In the genomic region with DNA sequence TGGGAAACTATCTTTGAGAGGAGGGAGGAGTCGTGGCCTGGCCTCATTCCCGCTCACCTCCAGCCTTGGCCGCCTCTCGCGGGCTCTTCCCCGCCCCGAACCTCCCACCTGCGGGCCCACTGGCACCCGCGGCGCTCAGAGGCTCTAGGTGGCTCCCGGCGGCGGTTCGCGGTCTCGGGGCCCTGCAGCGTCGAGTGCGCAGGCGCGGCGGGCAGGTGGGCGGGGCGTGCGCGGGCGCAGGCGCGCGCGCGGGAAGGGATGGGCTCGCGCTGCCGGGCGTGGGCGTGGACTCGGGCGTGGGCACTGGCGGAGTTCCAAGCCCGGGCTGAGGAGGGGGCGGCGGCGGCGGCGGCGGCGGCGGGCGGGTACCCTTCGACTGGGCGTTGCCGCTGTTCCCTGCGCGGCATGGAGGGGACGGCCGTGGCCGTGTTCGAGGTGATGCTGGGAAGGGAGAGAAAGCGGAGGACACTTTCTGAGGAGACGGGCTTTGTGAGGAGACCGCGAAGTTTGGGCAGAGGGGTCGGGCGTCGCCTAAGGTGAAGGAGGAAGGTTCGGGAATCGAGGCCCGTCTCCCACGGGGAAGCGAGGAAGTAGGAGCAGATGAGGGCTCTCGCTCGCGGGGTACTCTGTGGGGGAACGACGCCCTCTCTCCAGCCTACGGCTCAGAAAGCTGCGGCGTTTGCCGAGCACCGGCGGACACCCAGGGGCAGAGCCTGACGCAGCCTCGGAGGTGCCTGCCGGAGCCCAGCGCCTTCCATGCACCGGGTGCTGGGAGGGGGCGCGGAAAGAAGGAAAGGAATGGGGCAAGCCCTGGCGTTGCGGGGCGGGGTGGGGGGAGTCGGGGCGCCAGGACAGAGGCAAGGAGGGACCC, we compare ENCODE assay signal across 1 cellular context.
TF ChIP-seq lines count a peak whose summit lies in the region.

No MANE protein-coding gene starts in this region.

TF ChIP-seq in HepG2, 621 proteins besides CTCF, POLR2A, EP300 and RAD21 (continued from another document and continues in another):
- TF ChIP-seq, protein P1, sequence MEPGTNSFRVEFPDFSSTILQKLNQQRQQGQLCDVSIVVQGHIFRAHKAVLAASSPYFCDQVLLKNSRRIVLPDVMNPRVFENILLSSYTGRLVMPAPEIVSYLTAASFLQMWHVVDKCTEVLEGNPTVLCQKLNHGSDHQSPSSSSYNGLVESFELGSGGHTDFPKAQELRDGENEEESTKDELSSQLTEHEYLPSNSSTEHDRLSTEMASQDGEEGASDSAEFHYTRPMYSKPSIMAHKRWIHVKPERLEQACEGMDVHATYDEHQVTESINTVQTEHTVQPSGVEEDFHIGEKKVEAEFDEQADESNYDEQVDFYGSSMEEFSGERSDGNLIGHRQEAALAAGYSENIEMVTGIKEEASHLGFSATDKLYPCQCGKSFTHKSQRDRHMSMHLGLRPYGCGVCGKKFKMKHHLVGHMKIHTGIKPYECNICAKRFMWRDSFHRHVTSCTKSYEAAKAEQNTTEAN (CRISPR knock-in tag; conservative IDR thresholded peaks at IDR 0.05): no peak
- TF ChIP-seq PHF21A (CRISPR knock-in tag; IDR thresholded peaks at IDR 0.05) (no peak), REPIN1 (CRISPR knock-in tag; IDR thresholded peaks at IDR 0.05; ENCODE audit: borderline replicate concordance, low read depth) (no peak), NFRKB (IDR thresholded peaks at IDR 0.05) (no peak), ZNF543 (CRISPR knock-in tag; IDR thresholded peaks at IDR 0.05) (0 out of 2 replicates have a peak, but pooled peaks have one; percentile 76), CBX5 (CRISPR knock-in tag; IDR thresholded peaks at IDR 0.05; ENCODE audit: borderline replicate concordance) (no peak), ZNF10 (CRISPR knock-in tag; IDR thresholded peaks at IDR 0.05; ENCODE audit: borderline replicate concordance, low read depth) (no peak), ZNF567 (CRISPR knock-in tag; IDR thresholded peaks at IDR 0.05; ENCODE audit: borderline replicate concordance) (no peak), EHMT2 (IDR thresholded peaks at IDR 0.05; ENCODE audit: borderline replicate concordance, low read depth, low read length) (no peak), SP4 (CRISPR knock-in tag; IDR thresholded peaks at IDR 0.05) (peak; percentile 70; the same call in 1 of the 2 replicates), FOXP1 (IDR thresholded peaks at IDR 0.05) (no peak), FOXP1 (CRISPR knock-in tag; IDR thresholded peaks at IDR 0.05) (no peak), ZKSCAN5 (CRISPR knock-in tag; IDR thresholded peaks at IDR 0.05) (no peak), CHCHD3 (CRISPR knock-in tag; IDR thresholded peaks at IDR 0.05) (no peak), MYNN (CRISPR knock-in tag; IDR thresholded peaks at IDR 0.05; ENCODE audit: low read depth) (no peak), SPEN (CRISPR knock-in tag; IDR thresholded peaks at IDR 0.05; ENCODE audit: low read depth) (peak; percentile 54; the same call in 1 of the 2 replicates), ZNF24 (IDR thresholded peaks at IDR 0.05) (no peak), RORA (CRISPR knock-in tag; IDR thresholded peaks at IDR 0.05) (no peak), SOX6 (IDR thresholded peaks at IDR 0.05) (no peak), SOX6 (CRISPR knock-in tag; IDR thresholded peaks at IDR 0.05) (no peak; the same call in 1 of the 2 replicates), ZNF264 (CRISPR knock-in tag; IDR thresholded peaks at IDR 0.05) (no peak), RFXAP (CRISPR knock-in tag; IDR thresholded peaks at IDR 0.05; ENCODE audit: borderline replicate concordance) (no peak; the same call in 1 of the 2 replicates), CCAR2 (optimal IDR thresholded peaks at IDR 0.05; ENCODE audit: low read depth, low read length) (no peak), KAT2B (IDR thresholded peaks at IDR 0.05; ENCODE audit: borderline replicate concordance, low read depth, low read length) (no peak), ZNF713 (CRISPR knock-in tag; IDR thresholded peaks at IDR 0.05) (no peak), FOXO1 (CRISPR knock-in tag; IDR thresholded peaks at IDR 0.05) (peak; percentile 7; the same call in 1 of the 2 replicates), MATR3 (CRISPR knock-in tag; IDR thresholded peaks at IDR 0.05) (no peak), ZFP41 (CRISPR knock-in tag; IDR thresholded peaks at IDR 0.05; ENCODE audit: borderline replicate concordance) (no peak), ATM (IDR thresholded peaks at IDR 0.05; ENCODE audit: borderline replicate concordance) (no peak), RFX1 (IDR thresholded peaks at IDR 0.05) (no peak), ZNF253 (CRISPR knock-in tag; IDR thresholded peaks at IDR 0.05; ENCODE audit: borderline replicate concordance) (no peak; the same call in 1 of the 2 replicates)
- TF ChIP-seq, protein P2, sequence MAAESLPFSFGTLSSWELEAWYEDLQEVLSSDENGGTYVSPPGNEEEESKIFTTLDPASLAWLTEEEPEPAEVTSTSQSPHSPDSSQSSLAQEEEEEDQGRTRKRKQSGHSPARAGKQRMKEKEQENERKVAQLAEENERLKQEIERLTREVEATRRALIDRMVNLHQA (CRISPR knock-in tag; IDR thresholded peaks at IDR 0.05): no peak
- TF ChIP-seq, protein P3, sequence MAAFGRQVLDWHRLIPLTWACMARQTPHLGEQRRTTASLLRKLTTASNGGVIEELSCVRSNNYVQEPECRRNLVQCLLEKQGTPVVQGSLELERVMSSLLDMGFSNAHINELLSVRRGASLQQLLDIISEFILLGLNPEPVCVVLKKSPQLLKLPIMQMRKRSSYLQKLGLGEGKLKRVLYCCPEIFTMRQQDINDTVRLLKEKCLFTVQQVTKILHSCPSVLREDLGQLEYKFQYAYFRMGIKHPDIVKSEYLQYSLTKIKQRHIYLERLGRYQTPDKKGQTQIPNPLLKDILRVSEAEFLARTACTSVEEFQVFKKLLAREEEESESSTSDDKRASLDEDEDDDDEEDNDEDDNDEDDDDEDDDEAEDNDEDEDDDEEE (CRISPR knock-in tag; IDR thresholded peaks at IDR 0.05): no peak
- TF ChIP-seq, protein P4, sequence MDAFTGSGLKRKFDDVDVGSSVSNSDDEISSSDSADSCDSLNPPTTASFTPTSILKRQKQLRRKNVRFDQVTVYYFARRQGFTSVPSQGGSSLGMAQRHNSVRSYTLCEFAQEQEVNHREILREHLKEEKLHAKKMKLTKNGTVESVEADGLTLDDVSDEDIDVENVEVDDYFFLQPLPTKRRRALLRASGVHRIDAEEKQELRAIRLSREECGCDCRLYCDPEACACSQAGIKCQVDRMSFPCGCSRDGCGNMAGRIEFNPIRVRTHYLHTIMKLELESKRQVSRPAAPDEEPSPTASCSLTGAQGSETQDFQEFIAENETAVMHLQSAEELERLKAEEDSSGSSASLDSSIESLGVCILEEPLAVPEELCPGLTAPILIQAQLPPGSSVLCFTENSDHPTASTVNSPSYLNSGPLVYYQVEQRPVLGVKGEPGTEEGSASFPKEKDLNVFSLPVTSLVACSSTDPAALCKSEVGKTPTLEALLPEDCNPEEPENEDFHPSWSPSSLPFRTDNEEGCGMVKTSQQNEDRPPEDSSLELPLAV (CRISPR knock-in tag; conservative IDR thresholded peaks at IDR 0.05; ENCODE audit: low read depth): no peak
- TF ChIP-seq, protein P5, sequence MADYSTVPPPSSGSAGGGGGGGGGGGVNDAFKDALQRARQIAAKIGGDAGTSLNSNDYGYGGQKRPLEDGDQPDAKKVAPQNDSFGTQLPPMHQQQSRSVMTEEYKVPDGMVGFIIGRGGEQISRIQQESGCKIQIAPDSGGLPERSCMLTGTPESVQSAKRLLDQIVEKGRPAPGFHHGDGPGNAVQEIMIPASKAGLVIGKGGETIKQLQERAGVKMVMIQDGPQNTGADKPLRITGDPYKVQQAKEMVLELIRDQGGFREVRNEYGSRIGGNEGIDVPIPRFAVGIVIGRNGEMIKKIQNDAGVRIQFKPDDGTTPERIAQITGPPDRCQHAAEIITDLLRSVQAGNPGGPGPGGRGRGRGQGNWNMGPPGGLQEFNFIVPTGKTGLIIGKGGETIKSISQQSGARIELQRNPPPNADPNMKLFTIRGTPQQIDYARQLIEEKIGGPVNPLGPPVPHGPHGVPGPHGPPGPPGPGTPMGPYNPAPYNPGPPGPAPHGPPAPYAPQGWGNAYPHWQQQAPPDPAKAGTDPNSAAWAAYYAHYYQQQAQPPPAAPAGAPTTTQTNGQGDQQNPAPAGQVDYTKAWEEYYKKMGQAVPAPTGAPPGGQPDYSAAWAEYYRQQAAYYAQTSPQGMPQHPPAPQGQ (CRISPR knock-in tag; IDR thresholded peaks at IDR 0.05; ENCODE audit: borderline replicate concordance): no peak
- TF ChIP-seq, protein P6, sequence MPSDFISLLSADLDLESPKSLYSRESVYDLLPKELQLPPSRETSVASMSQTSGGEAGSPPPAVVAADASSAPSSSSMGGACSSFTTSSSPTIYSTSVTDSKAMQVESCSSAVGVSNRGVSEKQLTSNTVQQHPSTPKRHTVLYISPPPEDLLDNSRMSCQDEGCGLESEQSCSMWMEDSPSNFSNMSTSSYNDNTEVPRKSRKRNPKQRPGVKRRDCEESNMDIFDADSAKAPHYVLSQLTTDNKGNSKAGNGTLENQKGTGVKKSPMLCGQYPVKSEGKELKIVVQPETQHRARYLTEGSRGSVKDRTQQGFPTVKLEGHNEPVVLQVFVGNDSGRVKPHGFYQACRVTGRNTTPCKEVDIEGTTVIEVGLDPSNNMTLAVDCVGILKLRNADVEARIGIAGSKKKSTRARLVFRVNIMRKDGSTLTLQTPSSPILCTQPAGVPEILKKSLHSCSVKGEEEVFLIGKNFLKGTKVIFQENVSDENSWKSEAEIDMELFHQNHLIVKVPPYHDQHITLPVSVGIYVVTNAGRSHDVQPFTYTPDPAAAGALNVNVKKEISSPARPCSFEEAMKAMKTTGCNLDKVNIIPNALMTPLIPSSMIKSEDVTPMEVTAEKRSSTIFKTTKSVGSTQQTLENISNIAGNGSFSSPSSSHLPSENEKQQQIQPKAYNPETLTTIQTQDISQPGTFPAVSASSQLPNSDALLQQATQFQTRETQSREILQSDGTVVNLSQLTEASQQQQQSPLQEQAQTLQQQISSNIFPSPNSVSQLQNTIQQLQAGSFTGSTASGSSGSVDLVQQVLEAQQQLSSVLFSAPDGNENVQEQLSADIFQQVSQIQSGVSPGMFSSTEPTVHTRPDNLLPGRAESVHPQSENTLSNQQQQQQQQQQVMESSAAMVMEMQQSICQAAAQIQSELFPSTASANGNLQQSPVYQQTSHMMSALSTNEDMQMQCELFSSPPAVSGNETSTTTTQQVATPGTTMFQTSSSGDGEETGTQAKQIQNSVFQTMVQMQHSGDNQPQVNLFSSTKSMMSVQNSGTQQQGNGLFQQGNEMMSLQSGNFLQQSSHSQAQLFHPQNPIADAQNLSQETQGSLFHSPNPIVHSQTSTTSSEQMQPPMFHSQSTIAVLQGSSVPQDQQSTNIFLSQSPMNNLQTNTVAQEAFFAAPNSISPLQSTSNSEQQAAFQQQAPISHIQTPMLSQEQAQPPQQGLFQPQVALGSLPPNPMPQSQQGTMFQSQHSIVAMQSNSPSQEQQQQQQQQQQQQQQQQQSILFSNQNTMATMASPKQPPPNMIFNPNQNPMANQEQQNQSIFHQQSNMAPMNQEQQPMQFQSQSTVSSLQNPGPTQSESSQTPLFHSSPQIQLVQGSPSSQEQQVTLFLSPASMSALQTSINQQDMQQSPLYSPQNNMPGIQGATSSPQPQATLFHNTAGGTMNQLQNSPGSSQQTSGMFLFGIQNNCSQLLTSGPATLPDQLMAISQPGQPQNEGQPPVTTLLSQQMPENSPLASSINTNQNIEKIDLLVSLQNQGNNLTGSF (CRISPR knock-in tag; IDR thresholded peaks at IDR 0.05): no peak
- TF ChIP-seq, protein P7, sequence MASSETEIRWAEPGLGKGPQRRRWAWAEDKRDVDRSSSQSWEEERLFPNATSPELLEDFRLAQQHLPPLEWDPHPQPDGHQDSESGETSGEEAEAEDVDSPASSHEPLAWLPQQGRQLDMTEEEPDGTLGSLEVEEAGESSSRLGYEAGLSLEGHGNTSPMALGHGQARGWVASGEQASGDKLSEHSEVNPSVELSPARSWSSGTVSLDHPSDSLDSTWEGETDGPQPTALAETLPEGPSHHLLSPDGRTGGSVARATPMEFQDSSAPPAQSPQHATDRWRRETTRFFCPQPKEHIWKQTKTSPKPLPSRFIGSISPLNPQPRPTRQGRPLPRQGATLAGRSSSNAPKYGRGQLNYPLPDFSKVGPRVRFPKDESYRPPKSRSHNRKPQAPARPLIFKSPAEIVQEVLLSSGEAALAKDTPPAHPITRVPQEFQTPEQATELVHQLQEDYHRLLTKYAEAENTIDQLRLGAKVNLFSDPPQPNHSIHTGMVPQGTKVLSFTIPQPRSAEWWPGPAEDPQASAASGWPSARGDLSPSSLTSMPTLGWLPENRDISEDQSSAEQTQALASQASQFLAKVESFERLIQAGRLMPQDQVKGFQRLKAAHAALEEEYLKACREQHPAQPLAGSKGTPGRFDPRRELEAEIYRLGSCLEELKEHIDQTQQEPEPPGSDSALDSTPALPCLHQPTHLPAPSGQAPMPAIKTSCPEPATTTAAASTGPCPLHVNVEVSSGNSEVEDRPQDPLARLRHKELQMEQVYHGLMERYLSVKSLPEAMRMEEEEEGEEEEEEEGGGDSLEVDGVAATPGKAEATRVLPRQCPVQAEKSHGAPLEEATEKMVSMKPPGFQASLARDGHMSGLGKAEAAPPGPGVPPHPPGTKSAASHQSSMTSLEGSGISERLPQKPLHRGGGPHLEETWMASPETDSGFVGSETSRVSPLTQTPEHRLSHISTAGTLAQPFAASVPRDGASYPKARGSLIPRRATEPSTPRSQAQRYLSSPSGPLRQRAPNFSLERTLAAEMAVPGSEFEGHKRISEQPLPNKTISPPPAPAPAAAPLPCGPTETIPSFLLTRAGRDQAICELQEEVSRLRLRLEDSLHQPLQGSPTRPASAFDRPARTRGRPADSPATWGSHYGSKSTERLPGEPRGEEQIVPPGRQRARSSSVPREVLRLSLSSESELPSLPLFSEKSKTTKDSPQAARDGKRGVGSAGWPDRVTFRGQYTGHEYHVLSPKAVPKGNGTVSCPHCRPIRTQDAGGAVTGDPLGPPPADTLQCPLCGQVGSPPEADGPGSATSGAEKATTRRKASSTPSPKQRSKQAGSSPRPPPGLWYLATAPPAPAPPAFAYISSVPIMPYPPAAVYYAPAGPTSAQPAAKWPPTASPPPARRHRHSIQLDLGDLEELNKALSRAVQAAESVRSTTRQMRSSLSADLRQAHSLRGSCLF (CRISPR knock-in tag; IDR thresholded peaks at IDR 0.05; ENCODE audit: borderline replicate concordance): no peak
- TF ChIP-seq, protein P8, sequence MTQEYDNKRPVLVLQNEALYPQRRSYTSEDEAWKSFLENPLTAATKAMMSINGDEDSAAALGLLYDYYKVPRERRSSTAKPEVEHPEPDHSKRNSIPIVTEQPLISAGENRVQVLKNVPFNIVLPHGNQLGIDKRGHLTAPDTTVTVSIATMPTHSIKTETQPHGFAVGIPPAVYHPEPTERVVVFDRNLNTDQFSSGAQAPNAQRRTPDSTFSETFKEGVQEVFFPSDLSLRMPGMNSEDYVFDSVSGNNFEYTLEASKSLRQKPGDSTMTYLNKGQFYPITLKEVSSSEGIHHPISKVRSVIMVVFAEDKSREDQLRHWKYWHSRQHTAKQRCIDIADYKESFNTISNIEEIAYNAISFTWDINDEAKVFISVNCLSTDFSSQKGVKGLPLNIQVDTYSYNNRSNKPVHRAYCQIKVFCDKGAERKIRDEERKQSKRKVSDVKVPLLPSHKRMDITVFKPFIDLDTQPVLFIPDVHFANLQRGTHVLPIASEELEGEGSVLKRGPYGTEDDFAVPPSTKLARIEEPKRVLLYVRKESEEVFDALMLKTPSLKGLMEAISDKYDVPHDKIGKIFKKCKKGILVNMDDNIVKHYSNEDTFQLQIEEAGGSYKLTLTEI (CRISPR knock-in tag; conservative IDR thresholded peaks at IDR 0.05): no peak
- TF ChIP-seq, protein P9, sequence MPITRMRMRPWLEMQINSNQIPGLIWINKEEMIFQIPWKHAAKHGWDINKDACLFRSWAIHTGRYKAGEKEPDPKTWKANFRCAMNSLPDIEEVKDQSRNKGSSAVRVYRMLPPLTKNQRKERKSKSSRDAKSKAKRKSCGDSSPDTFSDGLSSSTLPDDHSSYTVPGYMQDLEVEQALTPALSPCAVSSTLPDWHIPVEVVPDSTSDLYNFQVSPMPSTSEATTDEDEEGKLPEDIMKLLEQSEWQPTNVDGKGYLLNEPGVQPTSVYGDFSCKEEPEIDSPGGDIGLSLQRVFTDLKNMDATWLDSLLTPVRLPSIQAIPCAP (CRISPR knock-in tag; IDR thresholded peaks at IDR 0.05; ENCODE audit: low read depth): no peak
